Comparison of ENCODE assay signal across 16 cellular contexts in genomic region chr6:71236926-71237425, GRCh38.
"Had no signal": no experiment of that assay in that cellular context is flagged by ENCODE, and none has a peak within 500 bp of the region (broad histone marks: within the 10 kb centered on the region; RNA-seq: fewer than 3 reads in every experiment).

No MANE protein-coding gene starts in this region.

- H3K27me3 ChIP-seq: ascending aorta, brain microvascular endothelial cell, thyroid gland had no signal

- H3K4me3 Mint-ChIP-seq: activated T-cell treated with anti-CD3 and anti-CD28 coated beads, Interleukin-2, amount 50 U/mL, for 24 hours; activated T-helper 17 cell treated with anti-CD3 and anti-CD28 coated beads, Interleukin-2, amount 50 U/mL, for 72 hours; effector memory CD8-positive, alpha-beta T cell; natural killer cell had no signal

- H3K36me3 ChIP-seq: ascending aorta, brain microvascular endothelial cell, lower lobe of right lung, prostate gland, thyroid gland had no signal

- H3K4me1 Mint-ChIP-seq: activated T-helper 17 cell treated with anti-CD3 and anti-CD28 coated beads, Interleukin-2, amount 50 U/mL, for 72 hours; natural killer cell had no signal

- DNase-seq: activated T-cell treated with anti-CD3 and anti-CD28 coated beads, Interleukin-2, amount 50 U/mL, for 24 hours; brain microvascular endothelial cell; effector memory CD8-positive, alpha-beta T cell; foreskin melanocyte; lower lobe of right lung; natural killer cell; stimulated activated CD4-positive, alpha-beta T cell treated with anti-CD3 and anti-CD28 coated beads, Interleukin-4, amount 100 ng/mL, for 24 hours; stimulated activated naive CD8-positive, alpha-beta T cell treated with anti-CD3 and anti-CD28 coated beads, Interleukin-15, Interleukin-2, amounts not matched to agents 100 U/mL and 50 U/mL, for 24 hours; thyroid gland had no signal

- H3K36me3 Mint-ChIP-seq: natural killer cell had no signal

- H3K27ac Mint-ChIP-seq: activated naive CD4-positive, alpha-beta T cell treated with anti-CD3 and anti-CD28 coated beads, Interleukin-2, amount 50 U/mL, for 72 hours; activated T-cell treated with anti-CD3 and anti-CD28 coated beads, Interleukin-2, amount 50 U/mL, for 24 hours; activated T-helper 17 cell treated with anti-CD3 and anti-CD28 coated beads, Interleukin-2, amount 50 U/mL, for 72 hours; effector memory CD8-positive, alpha-beta T cell; natural killer cell had no signal

- ATAC-seq: activated naive CD4-positive, alpha-beta T cell treated with anti-CD3 and anti-CD28 coated beads, Interleukin-2, amount 50 U/mL, for 72 hours; activated T-helper 17 cell treated with anti-CD3 and anti-CD28 coated beads, Interleukin-2, amount 50 U/mL, for 72 hours; effector memory CD8-positive, alpha-beta T cell; esophagus mucosa; left lobe of liver; lower lobe of right lung; natural killer cell; stimulated activated naive CD8-positive, alpha-beta T cell treated with anti-CD3 and anti-CD28 coated beads, Interleukin-15, Interleukin-2, amounts not matched to agents 100 U/mL and 50 U/mL, for 24 hours had no signal

- H3K9me3 ChIP-seq: ascending aorta, lower lobe of right lung, prostate gland, thyroid gland had no signal

- H3K4me3 ChIP-seq: ascending aorta, dorsolateral prefrontal cortex, lower lobe of right lung, prostate gland, thyroid gland had no signal

- H3K9me3 Mint-ChIP-seq: activated naive CD4-positive, alpha-beta T cell treated with anti-CD3 and anti-CD28 coated beads, Interleukin-2, amount 50 U/mL, for 72 hours; activated T-cell treated with anti-CD3 and anti-CD28 coated beads, Interleukin-2, amount 50 U/mL, for 24 hours; activated T-helper 17 cell treated with anti-CD3 and anti-CD28 coated beads, Interleukin-2, amount 50 U/mL, for 72 hours; effector memory CD8-positive, alpha-beta T cell; natural killer cell had no signal

- H3K4me1 ChIP-seq: ascending aorta, lower lobe of right lung, prostate gland, thyroid gland had no signal

- H3K27ac ChIP-seq: ascending aorta, brain microvascular endothelial cell, lower lobe of right lung, prostate gland, thyroid gland had no signal
